ENCODE assay signal across 8 cellular contexts in the genomic region with DNA sequence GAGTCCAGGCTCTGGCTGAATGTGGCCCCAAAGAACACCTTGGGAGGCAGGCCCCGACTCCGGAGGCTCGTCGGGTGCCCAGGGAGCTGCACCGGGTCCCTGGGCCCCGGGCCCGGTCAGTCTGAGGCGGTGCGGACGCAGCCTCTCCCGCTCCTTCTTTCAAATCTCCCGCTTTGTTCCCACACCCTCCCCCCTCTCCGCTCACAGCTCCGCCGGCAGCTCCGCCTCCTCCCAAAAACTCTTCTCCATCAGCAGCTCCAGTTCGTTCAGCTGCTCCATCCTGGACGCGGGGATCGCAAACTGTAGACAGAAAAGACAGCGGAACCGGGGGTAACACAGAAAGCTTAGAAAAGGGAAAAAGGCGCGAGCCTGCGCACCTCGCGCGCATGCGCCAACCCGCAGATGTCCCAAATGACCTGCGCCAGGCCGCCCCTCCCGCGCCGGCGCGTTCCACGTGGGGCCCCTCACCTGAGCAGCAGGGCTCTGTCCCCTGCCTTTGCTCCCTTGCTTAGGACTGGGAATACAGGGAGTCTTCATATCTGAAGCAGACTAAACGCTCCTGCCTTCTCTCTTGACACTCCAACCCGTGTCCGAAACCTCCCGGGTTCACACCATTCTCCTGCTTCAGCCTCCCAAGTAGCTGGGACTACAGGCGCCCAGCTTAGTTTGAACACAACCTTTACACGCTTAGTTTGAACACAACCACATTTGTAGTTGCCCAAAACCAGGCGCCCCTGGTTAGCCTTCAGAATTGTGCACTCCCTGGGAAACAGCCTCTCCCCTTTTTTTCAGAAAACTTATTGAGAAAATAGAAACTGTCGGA. TPM values are rescaled to one million over a fixed set of nuclear protein-coding genes. Genes with fewer than 3 reads are reported as not detected.
DNase-seq lines count a peak whose midpoint lies in the region; ATAC-seq and TF ChIP-seq lines count a peak whose summit lies in the region.

A gene with protein sequence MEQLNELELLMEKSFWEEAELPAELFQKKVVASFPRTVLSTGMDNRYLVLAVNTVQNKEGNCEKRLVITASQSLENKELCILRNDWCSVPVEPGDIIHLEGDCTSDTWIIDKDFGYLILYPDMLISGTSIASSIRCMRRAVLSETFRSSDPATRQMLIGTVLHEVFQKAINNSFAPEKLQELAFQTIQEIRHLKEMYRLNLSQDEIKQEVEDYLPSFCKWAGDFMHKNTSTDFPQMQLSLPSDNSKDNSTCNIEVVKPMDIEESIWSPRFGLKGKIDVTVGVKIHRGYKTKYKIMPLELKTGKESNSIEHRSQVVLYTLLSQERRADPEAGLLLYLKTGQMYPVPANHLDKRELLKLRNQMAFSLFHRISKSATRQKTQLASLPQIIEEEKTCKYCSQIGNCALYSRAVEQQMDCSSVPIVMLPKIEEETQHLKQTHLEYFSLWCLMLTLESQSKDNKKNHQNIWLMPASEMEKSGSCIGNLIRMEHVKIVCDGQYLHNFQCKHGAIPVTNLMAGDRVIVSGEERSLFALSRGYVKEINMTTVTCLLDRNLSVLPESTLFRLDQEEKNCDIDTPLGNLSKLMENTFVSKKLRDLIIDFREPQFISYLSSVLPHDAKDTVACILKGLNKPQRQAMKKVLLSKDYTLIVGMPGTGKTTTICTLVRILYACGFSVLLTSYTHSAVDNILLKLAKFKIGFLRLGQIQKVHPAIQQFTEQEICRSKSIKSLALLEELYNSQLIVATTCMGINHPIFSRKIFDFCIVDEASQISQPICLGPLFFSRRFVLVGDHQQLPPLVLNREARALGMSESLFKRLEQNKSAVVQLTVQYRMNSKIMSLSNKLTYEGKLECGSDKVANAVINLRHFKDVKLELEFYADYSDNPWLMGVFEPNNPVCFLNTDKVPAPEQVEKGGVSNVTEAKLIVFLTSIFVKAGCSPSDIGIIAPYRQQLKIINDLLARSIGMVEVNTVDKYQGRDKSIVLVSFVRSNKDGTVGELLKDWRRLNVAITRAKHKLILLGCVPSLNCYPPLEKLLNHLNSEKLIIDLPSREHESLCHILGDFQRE (minus strand): TSS at position 388 of the 823 bp plus-strand sequence. CDS start 109 bp downstream, at position 279.

- CTCF ChIA-PET in Calu3 (lab: Charles Lee), result interaction anchor here (0.7 to 1.2 kb wide), 2 partner anchors 23 to 65 kb away, joined by 3 to 4 read pairs; a partner anchor contains a TSS

- peaks cover 9% of the 10 kb centered on the region for H3K4me1 Mint-ChIP-seq in Calu3 (ENCODE audit: low read depth, unreplicated experiment)

- peaks cover 63% of the 10 kb centered on the region for H3K36me3 Mint-ChIP-seq in Calu3 (ENCODE audit: insufficient read depth, unreplicated experiment)

- H3K9ac ChIP-seq in NT2/D1 (ENCODE audit: insufficient read length, low read depth), result peak within 1 kb of the TSS; percentile 83

- peak; percentile 83 for ATAC-seq in GM21360 (IDR thresholded peaks at IDR 0.05; ENCODE audit: unreplicated experiment)

- H3K27ac Mint-ChIP-seq in Calu3 (ENCODE audit: unreplicated experiment), result peak within 1 kb of the TSS; percentile 80

- H3K27me3 Mint-ChIP-seq in Calu3 (ENCODE audit: unreplicated experiment), result no peaks in the 10 kb centered on the region

- intact Hi-C loops in Calu3 (cut with micrococcal nuclease; ENCODE audit: unreplicated experiment), result no loop called here

- peaks cover 32% of the 10 kb centered on the region for H3K36me3 ChIP-seq in NT2/D1 (ENCODE audit: insufficient read depth, insufficient read length, low read length)

- no peaks in the 10 kb centered on the region for H3K4me1 ChIP-seq in NT2/D1 (ENCODE audit: insufficient read depth, insufficient read length)

- in situ Hi-C loops in endometrial microvascular endothelial cells (cut with HindIII; ENCODE audit: inconsistent ontology term, low pct_unique_long_range_greater_than_20kb, low sequenced_read_pairs), result no loop called here

- BruUV-seq in Calu3 (replicated peaks; lab: Mats Ljungman, UMichigan), result no TSS peak

- H3K9me3 Mint-ChIP-seq in Calu3 (ENCODE audit: low read depth, unreplicated experiment), result no peaks in the 10 kb centered on the region

- H3K27me3 ChIP-seq in NT2/D1 (ENCODE audit: insufficient read depth, insufficient read length), result no peaks in the 10 kb centered on the region

- H3K4me3 Mint-ChIP-seq in Calu3 (ENCODE audit: low read depth, unreplicated experiment), result peak within 1 kb of the TSS; percentile 94

- H3K4me3 ChIP-seq in NT2/D1 (ENCODE audit: insufficient read length, low read depth), result peak within 1 kb of the TSS; percentile 76

- TF ChIP-seq CTCF in Calu3 (IDR thresholded peaks at IDR 0.05; ENCODE audit: unreplicated experiment), result no peak

- H3K9me3 ChIP-seq in NT2/D1 (ENCODE audit: insufficient read depth, low read length), result no peaks in the 10 kb centered on the region

- DNase-seq in Calu3 (peak; percentile 88), HT1080 (ENCODE audit: low read depth) (peak; percentile 78), NT2/D1 (ENCODE audit: low read depth, low spot score) (peak; percentile 57), midbrain (lab: John Stamatoyannopoulos, UW) (peak; percentile 75)
- DNase-seq in activated CD8-positive, alpha-beta memory T cell treated with anti-CD3 and anti-CD28 coated beads, Interleukin-2, amount 50 U/mL, for 24 hours (ENCODE audit: extremely low read depth), result peak; percentile 35
- DNase-seq in stimulated activated CD8-positive, alpha-beta memory T cell treated with anti-CD3 and anti-CD28 coated beads, Interleukin-2, amount 100 ng/mL, for 1 hour (ENCODE audit: low read depth in 2 of 2), result peak; percentile 42 to 57

RNA-seq across cellular contexts. Expression of the gene that starts here (rescaled TPM):
- total RNA-seq in Calu3 (2022), result 37.7 and 40.0 TPM in 2 replicates
- 12.2 and 19.4 TPM in 2 replicates for total RNA-seq in HT1080 (2014; rRNA removed; shearing (Covaris generic))
- 10.6 and 10.9 TPM in 2 replicates for polyA plus RNA-seq in HT1080 (2015; cell fraction: cytosol; rRNA removed)
- 27.4 and 32.0 TPM in 2 replicates for polyA plus RNA-seq in HT1080 (2015; cell fraction: nucleus; rRNA removed)
- total RNA-seq in endometrial microvascular endothelial cells (ENCODE audit: inconsistent ontology term), result 23.7 TPM

Comparison
In these comparisons a context has a peak if more than half of its experiments do, and no peak if none do; other contexts are left out.
1. Peak in every context shown above with its lines: DNase-seq, ATAC-seq and H3K4me3 ChIP-seq.
2. DNase-seq: peak in every context shown above with its lines; median percentile 88 in Calu3; 78 in HT1080; 75 in midbrain; 57 in NT2/D1; 50 in stimulated activated CD8-positive, alpha-beta memory T cell treated with anti-CD3 and anti-CD28 coated beads, Interleukin-2, amount 100 ng/mL, for 1 hour; 35 in activated CD8-positive, alpha-beta memory T cell treated with anti-CD3 and anti-CD28 coated beads, Interleukin-2, amount 50 U/mL, for 24 hours.